ENCODE assay signal across 20 cellular contexts in the genomic region with DNA sequence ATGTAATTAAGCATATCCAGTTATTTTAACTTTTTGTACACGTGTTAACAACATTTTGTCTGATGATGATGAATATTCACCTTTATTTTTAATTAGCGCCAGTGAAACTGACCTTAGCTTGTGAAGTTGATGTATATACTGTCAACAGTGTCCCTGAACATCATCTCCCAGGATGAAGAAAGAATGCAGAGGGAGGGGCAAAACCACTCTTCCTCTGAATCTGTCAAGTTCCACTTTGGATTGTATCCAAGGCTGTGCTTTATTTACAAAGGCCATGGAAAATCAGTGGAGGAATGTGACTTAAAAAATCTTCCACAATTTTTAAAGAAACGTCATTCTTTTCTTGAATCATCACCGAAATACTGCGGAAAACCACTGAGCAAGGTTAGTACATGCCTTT. TPM values are rescaled to one million over a fixed set of nuclear protein-coding genes. Genes with fewer than 3 reads are reported as not detected.
A peak's percentile ranks its signal among the peaks of the same experiment; 100 is the strongest.
DNase-seq lines count a peak whose midpoint lies in the region.
"Had no signal": no experiment of that assay in that cellular context is flagged by ENCODE, and none has a peak within 500 bp of the region (broad histone marks: within the 10 kb centered on the region; RNA-seq: fewer than 3 reads in every experiment).

No MANE protein-coding gene starts in this region.

- H3K4me3 ChIP-seq in adipocyte (ENCODE audit: low read length), result no peak overlapping the region
- H3K4me3 ChIP-seq: colonic mucosa, lung, ovary, SK-N-MC, stomach, upper lobe of right lung had no signal

- no peaks in the 10 kb centered on the region for H3K36me3 ChIP-seq in adipocyte (ENCODE audit: control insufficient read depth, insufficient read depth, low read length, severe bottlenecking)
- H3K36me3 ChIP-seq: colonic mucosa, ovary, stomach, upper lobe of right lung had no signal

- H3K9me3 ChIP-seq in adipocyte (ENCODE audit: control insufficient read depth, low read length), result no peaks in the 10 kb centered on the region
- H3K9me3 ChIP-seq: colonic mucosa, ovary, stomach, upper lobe of right lung had no signal

- H3K9ac ChIP-seq in adipocyte (ENCODE audit: low read length), result no peak overlapping the region
- H3K9ac ChIP-seq: KMS-11 had no signal

- H3K4me1 ChIP-seq in adipocyte (ENCODE audit: control insufficient read depth, insufficient read depth, low read length), result peaks cover 42% of the 10 kb centered on the region

- no peaks in the 10 kb centered on the region for H3K27me3 ChIP-seq in adipocyte (replicated peaks; ENCODE audit: control insufficient read depth, insufficient read depth, low read length)
- H3K27me3 ChIP-seq: colonic mucosa, ovary, stomach, upper lobe of right lung had no signal

- DNase-seq in HT1080 (ENCODE audit: low read depth) (peak; percentile 38), adipocyte (ENCODE audit: low read depth) (peak; percentile 14), fibroblast of peridontal ligament (ENCODE audit: extremely low read depth) (peak; percentile 81), renal cortical epithelial cell (ENCODE audit: low read depth) (peak; percentile 21), NCI-H1417 (lab: John Stamatoyannopoulos, UW) (no peak), SHP77 (lab: John Stamatoyannopoulos, UW) (no peak)
- DNase-seq in activated CD4-positive, CD25-positive, alpha-beta regulatory T cell treated with anti-CD3 and anti-CD28 coated beads, Interleukin-2, amount 50 U/mL, for 72 hours, result no peak
- DNase-seq: activated CD4-positive, alpha-beta T cell treated with anti-CD3 and anti-CD28 coated beads for 36 hours; activated naive CD8-positive, alpha-beta T cell treated with anti-CD3 and anti-CD28 coated beads, Interleukin-2, amount 50 U/mL, for 24 hours; colonic mucosa; COR-L47; NCI-H1105; NCI-H69; ovary; stomach; T1000; upper lobe of right lung had no signal

RNA-seq across cellular contexts. Expression of gene RMDN2, which starts 4.5 kb away (rescaled TPM):
- total RNA-seq in HT1080 (2014; rRNA removed; shearing (Covaris generic)), result 3.2 and 3.4 TPM in 2 replicates
- polyA plus RNA-seq in HT1080 (2015; cell fraction: cytosol; rRNA removed), result 2.4 and 3.4 TPM in 2 replicates
- polyA plus RNA-seq in HT1080 (2015; cell fraction: nucleus; rRNA removed), result 2.7 and 3.1 TPM in 2 replicates
- total RNA-seq in renal cortical epithelial cell, result 5.2 and 18.1 TPM in 2 replicates

Comparison
In these comparisons a context has a peak if more than half of its experiments do, and no peak if none do; other contexts are left out.
1. DNase-seq: peak in HT1080 (single experiment), adipocyte (single experiment), fibroblast of peridontal ligament (single experiment) and renal cortical epithelial cell (single experiment); none in NCI-H1417 (0 of 3), SHP77 (0 of 2) and activated CD4-positive, CD25-positive, alpha-beta regulatory T cell treated with anti-CD3 and anti-CD28 coated beads, Interleukin-2, amount 50 U/mL, for 72 hours (single experiment).